In the genomic region with DNA sequence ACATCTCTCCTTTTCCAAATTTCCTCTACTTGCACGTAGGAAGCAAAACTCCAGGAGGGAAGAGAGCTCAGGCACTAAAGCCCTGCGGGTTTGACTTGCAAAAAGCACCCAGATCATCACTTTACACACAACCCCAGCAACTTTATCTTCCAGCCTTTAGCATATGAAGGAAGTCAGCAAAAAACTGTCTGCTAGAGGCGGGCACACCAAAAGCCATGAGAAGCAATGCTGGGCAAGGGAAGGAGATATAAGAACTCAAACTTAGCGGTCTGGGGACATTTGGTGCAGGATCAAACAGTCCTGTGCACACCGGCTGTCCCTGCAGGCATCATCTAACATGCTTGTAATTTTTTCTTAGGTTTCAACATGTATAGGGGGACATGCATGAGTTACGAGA, we compare ENCODE assay signal across 14 cellular contexts.
"Had no signal": no experiment of that assay in that cellular context is flagged by ENCODE, and none has a peak within 500 bp of the region (broad histone marks: within the 10 kb centered on the region; RNA-seq: fewer than 3 reads in every experiment).

No MANE protein-coding gene starts in this region.

- H3K27ac ChIP-seq: adrenal gland, colonic mucosa, gastrocnemius medialis, pancreas, suprapubic skin had no signal

- H3K36me3 Mint-ChIP-seq: memory B cell had no signal

- DNase-seq: activated CD4-positive, alpha-beta T cell treated with anti-CD3 and anti-CD28 coated beads, Interleukin-2, amount 50 U/mL, for 1 hour; activated gamma-delta T cell treated with Interleukin-2 at 50 U/mL for 16 hours; colonic mucosa; heart right ventricle; pancreas; stimulated activated CD4-positive, alpha-beta T cell treated with anti-CD3 and anti-CD28 coated beads, Interleukin-2, amount 100 ng/mL, for 48 hours; stimulated activated naive CD8-positive, alpha-beta T cell treated with anti-CD3 and anti-CD28 coated beads, Interleukin-15, Interleukin-2, amounts not matched to agents 100 U/mL and 50 U/mL, for 24 hours; T1000 had no signal

- H3K4me3 ChIP-seq: adrenal gland, colonic mucosa, gastrocnemius medialis, heart right ventricle, pancreas, suprapubic skin had no signal

- H3K9me3 ChIP-seq: adrenal gland, colonic mucosa, gastrocnemius medialis, heart right ventricle, pancreas, suprapubic skin had no signal

- H3K27me3 ChIP-seq: adrenal gland, colonic mucosa, gastrocnemius medialis, pancreas had no signal

- ATAC-seq: gastrocnemius medialis; left lobe of liver; pancreas; stimulated activated naive CD8-positive, alpha-beta T cell treated with anti-CD3 and anti-CD28 coated beads, Interleukin-15, Interleukin-2, amounts not matched to agents 100 U/mL and 50 U/mL, for 24 hours had no signal

- H3K4me1 ChIP-seq: colonic mucosa, gastrocnemius medialis, pancreas, suprapubic skin had no signal

- H3K9me3 Mint-ChIP-seq: memory B cell, neural crest cell had no signal

- H3K4me3 Mint-ChIP-seq: memory B cell, neural crest cell had no signal

- H3K27ac Mint-ChIP-seq: memory B cell had no signal

- H3K36me3 ChIP-seq: adrenal gland, colonic mucosa, gastrocnemius medialis, heart right ventricle, pancreas, suprapubic skin had no signal
